ENCODE assay signal across 20 cellular contexts in the genomic region with DNA sequence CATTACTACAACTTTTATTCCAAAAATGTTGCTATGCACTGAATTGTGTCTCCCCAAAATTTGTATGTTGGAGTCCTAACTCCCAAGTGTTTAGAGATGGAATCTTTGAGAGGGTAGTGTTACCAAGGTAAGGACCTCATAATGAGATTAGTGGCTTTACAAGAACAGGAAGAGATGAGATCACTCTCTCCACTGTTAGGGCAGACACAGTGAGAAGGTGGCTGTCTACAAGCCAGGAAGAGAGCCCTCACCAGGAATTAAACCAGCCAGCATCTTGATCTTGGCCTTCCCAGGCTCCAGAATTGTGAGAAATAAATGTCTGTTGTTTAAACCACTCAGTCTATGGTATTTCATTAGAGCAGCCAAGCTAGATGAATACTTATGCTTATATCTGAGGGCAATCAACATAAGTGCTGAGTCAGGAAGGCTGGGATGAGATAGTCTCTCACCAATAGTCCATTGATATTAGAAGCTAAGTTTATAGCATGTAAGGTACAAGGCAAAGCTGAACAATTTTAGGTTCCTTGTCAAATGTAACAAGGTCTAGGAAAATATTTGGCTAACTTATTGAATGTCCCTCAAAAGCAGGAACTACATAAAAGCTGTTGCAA.
"Had no signal": no experiment of that assay in that cellular context is flagged by ENCODE, and none has a peak within 500 bp of the region (broad histone marks: within the 10 kb centered on the region; RNA-seq: fewer than 3 reads in every experiment).

No MANE protein-coding gene starts in this region.

- H3K36me3 ChIP-seq: esophagus muscularis mucosa, gastroesophageal sphincter, heart right ventricle, ovary, thoracic aorta, upper lobe of left lung had no signal

- H3K4me1 ChIP-seq: body of pancreas, esophagus muscularis mucosa, gastroesophageal sphincter, heart right ventricle, upper lobe of left lung had no signal

- H3K27ac ChIP-seq: body of pancreas, esophagus muscularis mucosa, gastroesophageal sphincter, heart right ventricle, ovary, thoracic aorta, upper lobe of left lung had no signal

- ATAC-seq: activated CD8-positive, alpha-beta memory T cell treated with anti-CD3 and anti-CD28 coated beads, Interleukin-2, amount 10 ng/mL, durations not matched to agents 7 days and 5 days; body of pancreas; gastroesophageal sphincter; heart right ventricle; left ventricle myocardium superior; naive thymus-derived CD8-positive, alpha-beta T cell; sciatic nerve; stimulated activated naive B cell treated with anti-CD40 and anti-IgM and Interleukin-4, amounts not matched to agents 10 μg/mL and 1 μg/mL and 100 μg/mL, for 72 hours had no signal

- DNase-seq: activated B cell treated with CpG ODN at 0.5 μM for 24 hours; activated CD4-positive, alpha-beta memory T cell treated with anti-CD3 and anti-CD28 coated beads, Interleukin-2, amount 10 ng/mL, durations not matched to agents 7 days and 5 days; activated CD4-positive, alpha-beta T cell treated with anti-CD3 and anti-CD28 coated beads for 4 hours; activated CD8-positive, alpha-beta memory T cell treated with anti-CD3 and anti-CD28 coated beads, Interleukin-2, amount 10 ng/mL, durations not matched to agents 7 days and 5 days; activated naive CD4-positive, alpha-beta T cell; activated naive CD8-positive, alpha-beta T cell treated with anti-CD3 and anti-CD28 coated beads for 36 hours; body of pancreas; dermis blood vessel endothelial cell; effector memory CD4-positive, alpha-beta T cell; heart right ventricle; left ventricle myocardium superior; naive thymus-derived CD8-positive, alpha-beta T cell; ovary; stimulated activated CD4-positive, alpha-beta T cell treated with anti-CD3 and anti-CD28 coated beads, Interleukin-4, amount 100 ng/mL, for 4 hours; stimulated activated naive B cell treated with anti-CD40 and anti-IgM and Interleukin-4, amounts not matched to agents 10 μg/mL and 1 μg/mL and 100 μg/mL, for 72 hours; upper lobe of left lung had no signal

- H3K27me3 ChIP-seq: body of pancreas, esophagus muscularis mucosa, gastroesophageal sphincter, heart right ventricle, ovary, upper lobe of left lung had no signal

- H3K4me3 ChIP-seq: body of pancreas, esophagus muscularis mucosa, gastroesophageal sphincter, heart right ventricle, ovary, thoracic aorta, upper lobe of left lung had no signal

- H3K9me3 ChIP-seq: body of pancreas, esophagus muscularis mucosa, gastroesophageal sphincter, ovary, thoracic aorta, upper lobe of left lung had no signal
